ENCODE assay signal across 1 cellular context in the genomic region with DNA sequence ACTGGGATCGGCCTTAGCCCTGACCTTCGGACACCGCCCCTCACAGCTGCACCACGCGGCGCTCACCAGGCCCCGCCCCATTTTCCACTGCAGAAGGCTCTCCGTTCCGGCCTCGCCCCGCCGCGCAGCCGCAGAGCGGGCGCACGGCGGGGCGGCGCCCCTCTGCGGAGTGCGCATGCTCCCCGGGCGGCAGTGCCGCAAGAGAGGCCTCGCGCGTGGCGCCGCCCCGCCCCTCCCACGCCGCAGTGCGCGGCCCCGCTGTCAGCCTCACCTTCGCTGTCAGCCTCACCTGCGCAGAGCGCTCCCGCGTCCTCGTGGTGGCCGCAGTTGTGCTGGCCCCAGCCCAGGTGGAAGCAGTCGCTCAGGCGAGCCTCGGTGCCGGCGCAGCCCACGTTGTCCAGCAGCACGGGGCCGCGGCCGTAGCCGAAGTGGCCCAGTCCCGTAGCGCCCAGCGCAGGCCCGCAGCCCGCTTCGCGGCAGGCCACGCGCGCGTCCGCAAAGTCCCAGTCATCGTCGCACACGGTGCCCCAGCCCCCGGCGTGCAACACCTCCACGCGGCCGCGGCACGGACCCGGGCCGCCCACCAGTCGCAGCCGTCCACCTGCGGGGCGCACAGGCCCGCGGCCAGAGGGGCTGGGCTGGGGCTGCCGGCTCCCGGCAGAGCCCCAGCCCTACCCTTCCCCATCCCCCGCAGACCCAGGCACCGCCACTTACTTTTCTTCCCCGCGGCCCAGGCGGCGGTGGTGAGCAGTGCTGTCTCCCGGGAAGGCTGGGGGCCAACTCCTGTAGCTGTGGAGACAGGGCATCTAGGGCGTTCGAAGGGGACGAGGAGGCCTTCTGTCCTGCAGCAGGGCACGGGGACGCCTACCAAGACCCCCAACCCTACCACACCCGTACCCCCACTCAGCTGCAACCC.
TF ChIP-seq lines count a peak whose summit lies in the region.

No MANE protein-coding gene starts in this region.

TF ChIP-seq in HepG2, 621 proteins besides CTCF, POLR2A, EP300 and RAD21 (continued from another document and continues in another):
- TF ChIP-seq HOXD1 (CRISPR knock-in tag; IDR thresholded peaks at IDR 0.05) (0 out of 2 replicates have a peak, but pooled peaks have one; percentile 13), HHEX (CRISPR knock-in tag; IDR thresholded peaks at IDR 0.05) (no peak), ZNF44 (CRISPR knock-in tag; IDR thresholded peaks at IDR 0.05) (no peak; the same call in 1 of the 2 replicates), ZNF136 (CRISPR knock-in tag; IDR thresholded peaks at IDR 0.05; ENCODE audit: low read depth) (no peak), TMF1 (CRISPR knock-in tag; IDR thresholded peaks at IDR 0.05; ENCODE audit: low read depth) (peak; percentile 94), GFI1 (CRISPR knock-in tag; IDR thresholded peaks at IDR 0.05; ENCODE audit: borderline replicate concordance) (peak; percentile 33; the same call in 1 of the 2 replicates), ZSCAN22 (CRISPR knock-in tag; IDR thresholded peaks at IDR 0.05) (no peak), MBD4 (IDR thresholded peaks at IDR 0.05; ENCODE audit: borderline replicate concordance, low read length) (no peak), KAT7 (CRISPR knock-in tag; IDR thresholded peaks at IDR 0.05; ENCODE audit: borderline replicate concordance) (peak; percentile 80; the same call in 1 of the 2 replicates), TBX2 (CRISPR knock-in tag; IDR thresholded peaks at IDR 0.05; ENCODE audit: borderline replicate concordance) (peak; percentile 52; the same call in 1 of the 2 replicates), NFRKB (IDR thresholded peaks at IDR 0.05) (no peak), PRMT3 (CRISPR knock-in tag; IDR thresholded peaks at IDR 0.05; ENCODE audit: borderline replicate concordance, low read depth) (0 out of 2 replicates have a peak, but pooled peaks have one; percentile 59), ZMYM2 (CRISPR knock-in tag; IDR thresholded peaks at IDR 0.05) (no peak), NR2F6 (IDR thresholded peaks at IDR 0.05) (no peak), NR2F6 (CRISPR knock-in tag; IDR thresholded peaks at IDR 0.05) (peak; percentile 80; the same call in 1 of the 2 replicates), ZNF205 (CRISPR knock-in tag; IDR thresholded peaks at IDR 0.05) (no peak), REXO4 (CRISPR knock-in tag; IDR thresholded peaks at IDR 0.05; ENCODE audit: borderline replicate concordance) (no peak), YEATS4 (CRISPR knock-in tag; IDR thresholded peaks at IDR 0.05; ENCODE audit: borderline replicate concordance) (peak; percentile 95; the same call in 1 of the 2 replicates), DNMT1 (CRISPR knock-in tag; IDR thresholded peaks at IDR 0.05) (peak; percentile 88), ZNF558 (CRISPR knock-in tag; IDR thresholded peaks at IDR 0.05; ENCODE audit: borderline replicate concordance) (peak; percentile 57; the same call in 1 of the 2 replicates), KLF9 (CRISPR knock-in tag; IDR thresholded peaks at IDR 0.05; ENCODE audit: low read depth) (no peak), POLR2AphosphoS2 (IDR thresholded peaks at IDR 0.05; ENCODE audit: low read depth, low read length) (no peak), ZNF121 (CRISPR knock-in tag; IDR thresholded peaks at IDR 0.05) (peak; percentile 51), ZNF703 (CRISPR knock-in tag; IDR thresholded peaks at IDR 0.05; ENCODE audit: borderline replicate concordance) (peak; percentile 88; the same call in 1 of the 2 replicates), ZNF260 (CRISPR knock-in tag; IDR thresholded peaks at IDR 0.05; ENCODE audit: borderline replicate concordance, low read depth) (no peak), ZNF10 (CRISPR knock-in tag; IDR thresholded peaks at IDR 0.05; ENCODE audit: borderline replicate concordance, low read depth) (no peak), SP2 (CRISPR knock-in tag; IDR thresholded peaks at IDR 0.05) (peak; percentile 38; the same call in 1 of the 2 replicates), NR1H2 (CRISPR knock-in tag; IDR thresholded peaks at IDR 0.05; ENCODE audit: borderline replicate concordance, low read depth) (no peak; the same call in 1 of the 2 replicates), IRF2 (CRISPR knock-in tag; IDR thresholded peaks at IDR 0.05) (no peak), HNRNPK (IDR thresholded peaks at IDR 0.05; ENCODE audit: low read depth, low read length, poor library complexity, severe bottlenecking) (peak; percentile 35), ZNF777 (CRISPR knock-in tag; IDR thresholded peaks at IDR 0.05) (peak; percentile 65; the same call in 1 of the 2 replicates), KDM4B (CRISPR knock-in tag; IDR thresholded peaks at IDR 0.05) (no peak), KDM5A (IDR thresholded peaks at IDR 0.05; ENCODE audit: borderline replicate concordance, low read length) (no peak; the same call in 1 of the 2 replicates), ZNF607 (CRISPR knock-in tag; IDR thresholded peaks at IDR 0.05; ENCODE audit: borderline replicate concordance) (peak; percentile 98), ZNF547 (CRISPR knock-in tag; IDR thresholded peaks at IDR 0.05) (peak; percentile 93), SCMH1 (CRISPR knock-in tag; IDR thresholded peaks at IDR 0.05; ENCODE audit: borderline replicate concordance) (no peak), RNF2 (conservative IDR thresholded peaks at IDR 0.05; ENCODE audit: low read depth) (peak; percentile 88; the same call in 1 of the 2 replicates)
- TF ChIP-seq, protein P1, sequence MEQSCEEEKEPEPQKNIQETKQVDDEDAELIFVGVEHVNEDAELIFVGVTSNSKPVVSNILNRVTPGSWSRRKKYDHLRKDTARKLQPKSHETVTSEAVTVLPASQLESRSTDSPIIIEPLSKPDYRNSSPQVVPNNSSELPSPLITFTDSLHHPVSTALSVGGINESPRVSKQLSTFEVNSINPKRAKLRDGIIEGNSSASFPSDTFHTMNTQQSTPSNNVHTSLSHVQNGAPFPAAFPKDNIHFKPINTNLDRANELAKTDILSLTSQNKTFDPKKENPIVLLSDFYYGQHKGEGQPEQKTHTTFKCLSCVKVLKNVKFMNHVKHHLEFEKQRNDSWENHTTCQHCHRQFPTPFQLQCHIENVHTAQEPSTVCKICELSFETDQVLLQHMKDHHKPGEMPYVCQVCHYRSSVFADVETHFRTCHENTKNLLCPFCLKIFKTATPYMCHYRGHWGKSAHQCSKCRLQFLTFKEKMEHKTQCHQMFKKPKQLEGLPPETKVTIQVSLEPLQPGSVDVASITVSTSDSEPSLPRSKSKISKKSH (CRISPR knock-in tag; IDR thresholded peaks at IDR 0.05; ENCODE audit: borderline replicate concordance): peak; percentile 91
- TF ChIP-seq, protein P2, sequence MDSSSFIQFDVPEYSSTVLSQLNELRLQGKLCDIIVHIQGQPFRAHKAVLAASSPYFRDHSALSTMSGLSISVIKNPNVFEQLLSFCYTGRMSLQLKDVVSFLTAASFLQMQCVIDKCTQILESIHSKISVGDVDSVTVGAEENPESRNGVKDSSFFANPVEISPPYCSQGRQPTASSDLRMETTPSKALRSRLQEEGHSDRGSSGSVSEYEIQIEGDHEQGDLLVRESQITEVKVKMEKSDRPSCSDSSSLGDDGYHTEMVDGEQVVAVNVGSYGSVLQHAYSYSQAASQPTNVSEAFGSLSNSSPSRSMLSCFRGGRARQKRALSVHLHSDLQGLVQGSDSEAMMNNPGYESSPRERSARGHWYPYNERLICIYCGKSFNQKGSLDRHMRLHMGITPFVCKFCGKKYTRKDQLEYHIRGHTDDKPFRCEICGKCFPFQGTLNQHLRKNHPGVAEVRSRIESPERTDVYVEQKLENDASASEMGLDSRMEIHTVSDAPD (CRISPR knock-in tag; IDR thresholded peaks at IDR 0.05): no peak
- TF ChIP-seq, protein P3, sequence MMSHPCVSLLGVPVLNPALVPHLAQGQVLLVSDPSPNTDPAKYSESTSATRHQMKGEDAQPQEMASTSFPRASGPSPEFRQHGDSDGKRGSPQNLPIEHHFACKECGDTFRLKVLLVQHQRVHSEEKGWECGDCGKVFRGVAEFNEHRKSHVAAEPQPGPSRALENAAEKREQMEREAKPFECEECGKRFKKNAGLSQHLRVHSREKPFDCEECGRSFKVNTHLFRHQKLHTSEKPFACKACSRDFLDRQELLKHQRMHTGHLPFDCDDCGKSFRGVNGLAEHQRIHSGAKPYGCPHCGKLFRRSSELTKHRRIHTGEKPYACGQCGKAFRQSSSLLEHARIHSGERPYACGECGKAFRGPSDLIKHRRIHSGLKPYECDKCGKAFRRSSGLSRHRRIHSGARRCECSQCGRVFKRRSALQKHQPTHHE (CRISPR knock-in tag; IDR thresholded peaks at IDR 0.05; ENCODE audit: borderline replicate concordance): no peak
- TF ChIP-seq, protein P4, sequence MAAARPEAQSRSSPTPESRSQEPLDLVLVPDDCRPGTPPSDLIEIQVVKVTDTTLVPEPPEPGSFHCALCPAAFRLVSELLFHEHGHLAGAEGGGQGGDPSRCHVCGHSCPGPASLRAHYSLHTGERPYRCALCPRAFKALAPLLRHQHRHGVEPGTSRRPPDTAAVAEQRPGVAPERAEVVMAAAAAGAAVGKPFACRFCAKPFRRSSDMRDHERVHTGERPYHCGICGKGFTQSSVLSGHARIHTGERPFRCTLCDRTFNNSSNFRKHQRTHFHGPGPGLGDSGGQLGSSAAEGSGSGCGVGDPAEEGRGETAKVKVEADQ (CRISPR knock-in tag; IDR thresholded peaks at IDR 0.05; ENCODE audit: borderline replicate concordance): peak; percentile 92; the same call in 1 of the 2 replicates
- TF ChIP-seq, protein P5, sequence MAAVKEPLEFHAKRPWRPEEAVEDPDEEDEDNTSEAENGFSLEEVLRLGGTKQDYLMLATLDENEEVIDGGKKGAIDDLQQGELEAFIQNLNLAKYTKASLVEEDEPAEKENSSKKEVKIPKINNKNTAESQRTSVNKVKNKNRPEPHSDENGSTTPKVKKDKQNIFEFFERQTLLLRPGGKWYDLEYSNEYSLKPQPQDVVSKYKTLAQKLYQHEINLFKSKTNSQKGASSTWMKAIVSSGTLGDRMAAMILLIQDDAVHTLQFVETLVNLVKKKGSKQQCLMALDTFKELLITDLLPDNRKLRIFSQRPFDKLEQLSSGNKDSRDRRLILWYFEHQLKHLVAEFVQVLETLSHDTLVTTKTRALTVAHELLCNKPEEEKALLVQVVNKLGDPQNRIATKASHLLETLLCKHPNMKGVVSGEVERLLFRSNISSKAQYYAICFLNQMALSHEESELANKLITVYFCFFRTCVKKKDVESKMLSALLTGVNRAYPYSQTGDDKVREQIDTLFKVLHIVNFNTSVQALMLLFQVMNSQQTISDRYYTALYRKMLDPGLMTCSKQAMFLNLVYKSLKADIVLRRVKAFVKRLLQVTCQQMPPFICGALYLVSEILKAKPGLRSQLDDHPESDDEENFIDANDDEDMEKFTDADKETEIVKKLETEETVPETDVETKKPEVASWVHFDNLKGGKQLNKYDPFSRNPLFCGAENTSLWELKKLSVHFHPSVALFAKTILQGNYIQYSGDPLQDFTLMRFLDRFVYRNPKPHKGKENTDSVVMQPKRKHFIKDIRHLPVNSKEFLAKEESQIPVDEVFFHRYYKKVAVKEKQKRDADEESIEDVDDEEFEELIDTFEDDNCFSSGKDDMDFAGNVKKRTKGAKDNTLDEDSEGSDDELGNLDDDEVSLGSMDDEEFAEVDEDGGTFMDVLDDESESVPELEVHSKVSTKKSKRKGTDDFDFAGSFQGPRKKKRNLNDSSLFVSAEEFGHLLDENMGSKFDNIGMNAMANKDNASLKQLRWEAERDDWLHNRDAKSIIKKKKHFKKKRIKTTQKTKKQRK (IDR thresholded peaks at IDR 0.05; ENCODE audit: low read length): no peak
- TF ChIP-seq, protein P6, sequence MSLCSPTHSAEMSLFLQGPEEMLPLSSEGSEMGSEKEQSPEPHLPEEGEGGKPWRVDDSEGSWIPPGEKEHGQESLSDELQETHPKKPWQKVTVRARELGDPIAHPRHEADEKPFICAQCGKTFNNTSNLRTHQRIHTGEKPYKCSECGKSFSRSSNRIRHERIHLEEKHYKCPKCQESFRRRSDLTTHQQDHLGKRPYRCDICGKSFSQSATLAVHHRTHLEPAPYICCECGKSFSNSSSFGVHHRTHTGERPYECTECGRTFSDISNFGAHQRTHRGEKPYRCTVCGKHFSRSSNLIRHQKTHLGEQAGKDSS (CRISPR knock-in tag; IDR thresholded peaks at IDR 0.05; ENCODE audit: borderline replicate concordance, low read depth): peak; percentile 86; the same call in 1 of the 2 replicates
- TF ChIP-seq, protein P7, sequence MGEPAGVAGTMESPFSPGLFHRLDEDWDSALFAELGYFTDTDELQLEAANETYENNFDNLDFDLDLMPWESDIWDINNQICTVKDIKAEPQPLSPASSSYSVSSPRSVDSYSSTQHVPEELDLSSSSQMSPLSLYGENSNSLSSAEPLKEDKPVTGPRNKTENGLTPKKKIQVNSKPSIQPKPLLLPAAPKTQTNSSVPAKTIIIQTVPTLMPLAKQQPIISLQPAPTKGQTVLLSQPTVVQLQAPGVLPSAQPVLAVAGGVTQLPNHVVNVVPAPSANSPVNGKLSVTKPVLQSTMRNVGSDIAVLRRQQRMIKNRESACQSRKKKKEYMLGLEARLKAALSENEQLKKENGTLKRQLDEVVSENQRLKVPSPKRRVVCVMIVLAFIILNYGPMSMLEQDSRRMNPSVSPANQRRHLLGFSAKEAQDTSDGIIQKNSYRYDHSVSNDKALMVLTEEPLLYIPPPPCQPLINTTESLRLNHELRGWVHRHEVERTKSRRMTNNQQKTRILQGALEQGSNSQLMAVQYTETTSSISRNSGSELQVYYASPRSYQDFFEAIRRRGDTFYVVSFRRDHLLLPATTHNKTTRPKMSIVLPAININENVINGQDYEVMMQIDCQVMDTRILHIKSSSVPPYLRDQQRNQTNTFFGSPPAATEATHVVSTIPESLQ (CRISPR knock-in tag; conservative IDR thresholded peaks at IDR 0.05): no peak
- TF ChIP-seq, protein P8, sequence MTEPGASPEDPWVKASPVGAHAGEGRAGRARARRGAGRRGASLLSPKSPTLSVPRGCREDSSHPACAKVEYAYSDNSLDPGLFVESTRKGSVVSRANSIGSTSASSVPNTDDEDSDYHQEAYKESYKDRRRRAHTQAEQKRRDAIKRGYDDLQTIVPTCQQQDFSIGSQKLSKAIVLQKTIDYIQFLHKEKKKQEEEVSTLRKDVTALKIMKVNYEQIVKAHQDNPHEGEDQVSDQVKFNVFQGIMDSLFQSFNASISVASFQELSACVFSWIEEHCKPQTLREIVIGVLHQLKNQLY (CRISPR knock-in tag; IDR thresholded peaks at IDR 0.05): no peak
- TF ChIP-seq, protein P9, sequence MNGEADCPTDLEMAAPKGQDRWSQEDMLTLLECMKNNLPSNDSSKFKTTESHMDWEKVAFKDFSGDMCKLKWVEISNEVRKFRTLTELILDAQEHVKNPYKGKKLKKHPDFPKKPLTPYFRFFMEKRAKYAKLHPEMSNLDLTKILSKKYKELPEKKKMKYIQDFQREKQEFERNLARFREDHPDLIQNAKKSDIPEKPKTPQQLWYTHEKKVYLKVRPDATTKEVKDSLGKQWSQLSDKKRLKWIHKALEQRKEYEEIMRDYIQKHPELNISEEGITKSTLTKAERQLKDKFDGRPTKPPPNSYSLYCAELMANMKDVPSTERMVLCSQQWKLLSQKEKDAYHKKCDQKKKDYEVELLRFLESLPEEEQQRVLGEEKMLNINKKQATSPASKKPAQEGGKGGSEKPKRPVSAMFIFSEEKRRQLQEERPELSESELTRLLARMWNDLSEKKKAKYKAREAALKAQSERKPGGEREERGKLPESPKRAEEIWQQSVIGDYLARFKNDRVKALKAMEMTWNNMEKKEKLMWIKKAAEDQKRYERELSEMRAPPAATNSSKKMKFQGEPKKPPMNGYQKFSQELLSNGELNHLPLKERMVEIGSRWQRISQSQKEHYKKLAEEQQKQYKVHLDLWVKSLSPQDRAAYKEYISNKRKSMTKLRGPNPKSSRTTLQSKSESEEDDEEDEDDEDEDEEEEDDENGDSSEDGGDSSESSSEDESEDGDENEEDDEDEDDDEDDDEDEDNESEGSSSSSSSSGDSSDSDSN (CRISPR knock-in tag; IDR thresholded peaks at IDR 0.05): peak; percentile 85
